ENCODE assay signal across 20 cellular contexts in the genomic region with DNA sequence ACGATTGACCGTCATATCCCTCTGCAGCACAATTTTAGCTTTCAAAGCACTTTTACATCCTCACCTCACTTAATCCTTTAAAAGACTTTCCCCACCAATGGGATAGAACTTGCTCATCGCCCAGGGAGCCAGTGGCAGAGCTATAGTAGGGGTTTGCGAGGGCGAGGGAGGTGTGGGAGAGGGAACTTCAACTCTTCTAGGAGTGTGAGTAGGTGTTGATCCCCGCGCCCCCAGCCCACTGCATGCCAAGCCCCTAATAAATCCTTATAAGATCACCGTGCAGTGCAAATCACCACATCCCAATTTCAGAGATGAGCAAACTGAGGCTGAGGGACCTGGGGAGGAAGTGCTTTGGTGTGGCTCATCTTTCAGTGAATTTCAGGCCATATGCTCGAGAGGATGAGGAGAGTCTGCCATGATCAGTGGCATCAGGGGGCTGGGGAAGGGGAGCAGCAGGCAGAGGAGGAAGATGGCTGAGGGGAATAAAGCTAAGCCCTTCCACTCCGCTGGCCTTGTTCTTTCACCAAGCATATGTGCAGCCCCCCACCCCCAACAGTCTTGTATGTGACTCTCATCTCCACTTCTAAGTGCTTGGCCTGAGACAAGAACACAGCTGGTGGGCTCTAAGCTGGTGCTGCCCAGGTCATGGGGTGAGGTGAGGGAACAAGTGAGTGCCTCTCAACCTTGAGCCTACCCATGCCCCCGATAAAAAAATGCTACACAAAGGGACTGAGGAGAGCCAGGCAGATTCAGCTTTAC. TPM values are rescaled to one million over a fixed set of nuclear protein-coding genes. Genes with fewer than 3 reads are reported as not detected.
DNase-seq lines count a peak whose midpoint lies in the region; ATAC-seq, FAIRE-seq and TF ChIP-seq lines count a peak whose summit lies in the region.
"Had no signal": no experiment of that assay in that cellular context is flagged by ENCODE, and none has a peak within 500 bp of the region (broad histone marks: within the 10 kb centered on the region; RNA-seq: fewer than 3 reads in every experiment).

No MANE protein-coding gene starts in this region.

- H3K4ac ChIP-seq in H1 (replicated peaks; ENCODE audit: insufficient read length, low read depth, low read length): no peak overlapping the region

- peaks cover 66% of the 10 kb centered on the region for H3K27me3 Mint-ChIP-seq in progenitor cell of endocrine pancreas

- no peaks in the 10 kb centered on the region for H3K36me3 Mint-ChIP-seq in progenitor cell of endocrine pancreas (ENCODE audit: insufficient read depth)
- H3K36me3 Mint-ChIP-seq: CD14-positive monocyte; CD8-positive, alpha-beta T cell had no signal

- no peak overlapping the region for H3K27ac ChIP-seq in H1 (ENCODE audit: low read depth, low read length)
- H3K27ac ChIP-seq: 22Rv1, GM23248 had no signal

- CTCF ChIA-PET in H1 (lab: Charles Lee; ENCODE audit: partially characterized antibody): interaction anchor here (0.6 to 9.4 kb wide), 14 partner anchors 8 to 281 kb away, joined by 3 to 45 read pairs (median 4); partner anchors contain the start of gene TBC1D21

- no peak overlapping the region for H3K9ac ChIP-seq in H1 (replicated peaks in 1 of 4; ENCODE audit: extremely low read depth in 1 of 4, low read depth in 3 of 4, low read length in 3 of 4)
- H3K9ac ChIP-seq: GM23248 had no signal

- no peak overlapping the region for H2BK20ac ChIP-seq in H1 (ENCODE audit: low read length)

- H3K27me3 ChIP-seq in H1 (replicated peaks in 1 of 4; ENCODE audit: control insufficient read depth in 3 of 4, extremely low read depth in 1 of 4, insufficient read depth in 3 of 4, low read length in 3 of 4): peaks cover 0 to 12% (median 5%) of the 10 kb centered on the region in 4 experiments; a peak in 5 of 7 replicates

- no peak overlapping the region for H2AK5ac ChIP-seq in H1 (ENCODE audit: low read depth, low read length)

- DNase-seq in DMS 273 (lab: John Stamatoyannopoulos, UW; ENCODE audit: unreplicated experiment) (peak; percentile 35), DMS 273 treated with DMSO at 0.1 percent for 48 hours (lab: John Stamatoyannopoulos, UW) (no peak), NCI-H524 treated with DMSO at 0.1 percent for 48 hours (lab: John Stamatoyannopoulos, UW) (peak; percentile 59), H1 (ENCODE audit: low read depth in 1 of 2, low spot score in 2 of 2) (no peak), progenitor cell of endocrine pancreas (ENCODE audit: low spot score, unreplicated experiment) (no peak), cerebellum (ENCODE audit: low spot score) (no peak), NCI-H446 treated with DMSO at 0.1 percent for 48 hours (lab: John Stamatoyannopoulos, UW) (no peak)
- DNase-seq: CD8-positive, alpha-beta T cell; COR-L47; DMS53; GF-D8; GM23248; H9; HFFc6; IMR-90 had no signal

- TF ChIP-seq RAD21 in H1 (IDR thresholded peaks at IDR 0.05 in 1 of 2, conservative IDR thresholded peaks at IDR 0.05 in 1 of 2; ENCODE audit: low read depth in 2 of 2, low read length in 2 of 2): no peak

- H3K4me1 ChIP-seq in H1 (replicated peaks in 1 of 4; ENCODE audit: control insufficient read depth in 3 of 4, insufficient read depth in 4 of 4, low read length in 3 of 4): peaks cover 8 to 33% (median 17%) of the 10 kb centered on the region in 4 experiments

- H3K23ac ChIP-seq in H1 (ENCODE audit: insufficient read length): no peak overlapping the region

- H3K27ac Mint-ChIP-seq in progenitor cell of endocrine pancreas: peak overlapping the region; percentile 45
- H3K27ac Mint-ChIP-seq: CD14-positive monocyte; CD8-positive, alpha-beta T cell; HFFc6 had no signal

- H2BK15ac ChIP-seq in H1 (ENCODE audit: low read length): no peak overlapping the region

- no peak overlapping the region for H2BK12ac ChIP-seq in H1 (ENCODE audit: low read depth, low read length)

- H3K36me3 ChIP-seq in H1 (ENCODE audit: control insufficient read depth in 2 of 4, insufficient read depth in 4 of 4, low read length in 3 of 4): no peaks in the 10 kb centered on the region

- H3K79me1 ChIP-seq in H1 (ENCODE audit: low read depth, low read length): no peaks in the 10 kb centered on the region

- 86% methylated on average over 11 of the region's 11 CpGs; no CpG with 5 or more reads in 1 of the 2 experiments for WGBS in H1 (ENCODE audit: extremely low coverage in 1 of 2, insufficient coverage in 1 of 2, insufficient read length in 1 of 2, insufficient replicate concordance in 2 of 2, low coverage in 1 of 2, low lambda C conversion rate in 2 of 2, missing lambda C conversion rate in 1 of 2), 2 experiments

- no peak for TF ChIP-seq CTCF in H1 (IDR thresholded peaks at IDR 0.05; ENCODE audit: control extremely low read depth in 1 of 3, insufficient read depth in 1 of 3, low read depth in 1 of 3, low read length in 3 of 3)
- TF ChIP-seq CTCF in progenitor cell of endocrine pancreas (IDR thresholded peaks at IDR 0.05; ENCODE audit: unreplicated experiment): no peak

- H3K14ac ChIP-seq in H1 (ENCODE audit: insufficient read length): no peak overlapping the region

- TF ChIP-seq EP300 in H1 (IDR thresholded peaks at IDR 0.05; ENCODE audit: borderline replicate concordance in 1 of 2, low read depth in 2 of 2, low read length in 2 of 2): no peak

- H4K91ac ChIP-seq in H1 (replicated peaks; ENCODE audit: insufficient read length, low read length): no peak overlapping the region

- H3K4me1 Mint-ChIP-seq in progenitor cell of endocrine pancreas (ENCODE audit: low read depth): peaks cover 2% of the 10 kb centered on the region
- H3K4me1 Mint-ChIP-seq: CD14-positive monocyte had no signal

- POLR2A ChIA-PET in H1 (lab: Charles Lee; ENCODE audit: partially characterized antibody): interaction anchor here (1.2 kb wide), 1 partner anchor 28 kb away, joined by 3 read pairs; no protein-coding TSS in a partner anchor

- no peak overlapping the region for H2BK120ac ChIP-seq in H1 (replicated peaks; ENCODE audit: low read depth, low read length)

- no peaks in the 10 kb centered on the region for H3K9me3 Mint-ChIP-seq in progenitor cell of endocrine pancreas (ENCODE audit: low read depth)
- H3K9me3 Mint-ChIP-seq: CD8-positive, alpha-beta T cell; H9; HFFc6 had no signal

- no peak for ATAC-seq in HG02840 (IDR thresholded peaks at IDR 0.05; ENCODE audit: low FRiP score, unreplicated experiment)
- ATAC-seq: CD8-positive, alpha-beta T cell had no signal

- no peak overlapping the region for H3K4me2 ChIP-seq in H1 (ENCODE audit: insufficient read depth in 1 of 2, low read depth in 2 of 2, low read length in 2 of 2)

- no peak overlapping the region for H2AFZ ChIP-seq in H1 (ENCODE audit: low read length)
- H2AFZ ChIP-seq: GM23248 had no signal

- H4K8ac ChIP-seq in H1 (ENCODE audit: extremely low read depth, insufficient read depth, low read length): no peak overlapping the region

- H3K79me2 ChIP-seq in H1 (ENCODE audit: control insufficient read depth in 1 of 2, insufficient read depth in 2 of 2, low read length in 2 of 2): no peaks in the 10 kb centered on the region

- H3K23me2 ChIP-seq in H1 (ENCODE audit: low read depth, low read length): peaks cover 10% of the 10 kb centered on the region; the same call in 1 of the 2 replicates

- H3K9me3 ChIP-seq in H1 (ENCODE audit: insufficient read depth in 2 of 2, low read depth in 1 of 2, low read length in 1 of 2): no peaks in the 10 kb centered on the region

- H3K4me3 Mint-ChIP-seq in progenitor cell of endocrine pancreas (ENCODE audit: low read depth): no peak overlapping the region
- H3K4me3 Mint-ChIP-seq: CD8-positive, alpha-beta T cell; H9; HFFc6 had no signal

- no peak for FAIRE-seq in H1 (lab: Jason Lieb, UNC)
- FAIRE-seq: D721Med had no signal

- no peak overlapping the region for H3K56ac ChIP-seq in H1 (replicated peaks; ENCODE audit: insufficient read length, low read depth, low read length)

- no peaks in the 10 kb centered on the region for H4K20me1 ChIP-seq in H1 (replicated peaks in 1 of 2; ENCODE audit: control insufficient read depth in 1 of 2, insufficient read depth in 2 of 2, low read length in 2 of 2)

- H2BK5ac ChIP-seq in H1 (ENCODE audit: low read depth, low read length): no peak overlapping the region; the same call in 1 of the 2 replicates

- H3K4me3 ChIP-seq in H1 (ENCODE audit: extremely low read depth in 1 of 4, insufficient read depth in 2 of 4, low read depth in 3 of 4, low read length in 4 of 4): no peak overlapping the region
- H3K4me3 ChIP-seq: GM23248 had no signal

- no peak for TF ChIP-seq POLR2A in H1 (IDR thresholded peaks at IDR 0.05; ENCODE audit: control extremely low read depth in 1 of 2, low read depth in 2 of 2, low read length in 2 of 2)

- H3K18ac ChIP-seq in H1 (ENCODE audit: extremely low read depth, low read length): 0 out of 2 replicates have a peak overlapping the region, but pooled peaks have one; percentile 28

- H4K5ac ChIP-seq in H1 (ENCODE audit: insufficient read length, low read depth, low read length): no peak overlapping the region

TF ChIP-seq in H1, 55 proteins besides CTCF, POLR2A, EP300 and RAD21:
- TF ChIP-seq RXRA (IDR thresholded peaks at IDR 0.05; ENCODE audit: insufficient read depth, low read depth, low read length) (no peak), EZH2 (IDR thresholded peaks at IDR 0.05; ENCODE audit: low read depth, low read length, severe bottlenecking) (no peak), NANOG (IDR thresholded peaks at IDR 0.05; ENCODE audit: insufficient read depth, low read depth, low read length, poor library complexity, severe bottlenecking) (no peak), CREB1 (IDR thresholded peaks at IDR 0.05) (no peak), MAFK (IDR thresholded peaks at IDR 0.05; ENCODE audit: low read depth, low read length) (no peak), HDAC6 (IDR thresholded peaks at IDR 0.05; ENCODE audit: low read depth, low read length) (no peak), E2F6 (IDR thresholded peaks at IDR 0.05) (no peak)

RNA-seq across cellular contexts. Expression of gene INSYN1, which starts 5.1 kb away (rescaled TPM):
- total RNA-seq in H1 (2021; fragmentation: NEBNext Ultra II Directional; extraction: Animal tissue kit (Norgen Biotek cat#: 25700)): 10.2 and 13.1 TPM in 2 replicates
- 7.2 and 11.6 TPM in 2 replicates for polyA plus RNA-seq in H1 (2011; rRNA removed)
- 12.0 TPM for polyA plus RNA-seq in H1 (2011; cell fraction: cytosol; rRNA removed)
- 50.9 TPM for polyA plus RNA-seq in H1 (2011; cell fraction: nucleus; rRNA removed)
- 4.2 to 8.2 TPM (median 6.5 TPM) in 4 replicates for polyA plus RNA-seq in H1 (2012, experiment 1 of 2)
- 4.0 TPM for polyA plus RNA-seq in H1 (2012, experiment 2 of 2)
- 6.3 TPM for polyA plus RNA-seq in H1 (2013, experiment 1 of 2)
- polyA plus RNA-seq in H1 (2013, experiment 2 of 2): 6.0 TPM
- 2.1 and 2.9 TPM in 2 replicates for polyA minus RNA-seq in H1 (2011; rRNA and poly(A)+ RNA removed)
- polyA minus RNA-seq in H1 (2011; cell fraction: cytosol; rRNA and poly(A)+ RNA removed): 3.2 TPM
- polyA minus RNA-seq in H1 (2011; cell fraction: nucleus; rRNA and poly(A)+ RNA removed): 2.9 TPM
- total RNA-seq in progenitor cell of endocrine pancreas: 3.7 and 4.5 TPM in 2 replicates
- 22.9 TPM for total RNA-seq in cerebellum
- total RNA-seq: CD8-positive, alpha-beta T cell; HT-29 had no signal
- polyA plus RNA-seq: CD14-positive monocyte had no signal

Comparison
In these comparisons a context has a peak if more than half of its experiments do, and no peak if none do; other contexts are left out.
1. DNase-seq: peak in DMS 273 (single experiment) and NCI-H524 treated with DMSO at 0.1 percent for 48 hours (single experiment); none in DMS 273 treated with DMSO at 0.1 percent for 48 hours (single experiment), H1 (0 of 2), progenitor cell of endocrine pancreas (single experiment), cerebellum (single experiment) and NCI-H446 treated with DMSO at 0.1 percent for 48 hours (single experiment).